19 cellular contexts compared by ENCODE assay signal in genomic region chr10:29063806-29064644, GRCh38.
A peak's percentile ranks its signal among the peaks of the same experiment; 100 is the strongest.
DNase-seq lines count a peak whose midpoint lies in the region; ATAC-seq and TF ChIP-seq lines count a peak whose summit lies in the region.
"Had no signal": no experiment of that assay in that cellular context is flagged by ENCODE, and none has a peak within 500 bp of the region (broad histone marks: within the 10 kb centered on the region; RNA-seq: fewer than 3 reads in every experiment).

No MANE protein-coding gene starts in this region.

- no peaks in the 10 kb centered on the region for H3K9me2 ChIP-seq in PC-3 (replicated peaks; ENCODE audit: low read length)

- TF ChIP-seq CTCF in Caco-2 (IDR thresholded peaks at IDR 0.05; ENCODE audit: insufficient read depth in 1 of 2, low read depth in 1 of 2, low read length in 1 of 2, severe bottlenecking in 1 of 2, unreplicated experiment in 1 of 2): peak; percentile 19 to 47
- 0 out of 2 replicates have a peak, but pooled peaks have one; percentile 14 for TF ChIP-seq CTCF in PC-3 (conservative IDR thresholded peaks at IDR 0.05; ENCODE audit: low read depth, low read length)

- H3K4me3 Mint-ChIP-seq in Caco-2 (ENCODE audit: unreplicated experiment): peak overlapping the region; percentile 32
- H3K4me3 Mint-ChIP-seq: activated CD4-positive, alpha-beta memory T cell treated with anti-CD3 and anti-CD28 coated beads for 36 hours; CD4-positive, alpha-beta memory T cell had no signal

- peak overlapping the region; percentile 33; the same call in 1 of the 2 replicates for H3K9ac ChIP-seq in PC-3 (ENCODE audit: low read length)

- H3K4me3 ChIP-seq in Caco-2 (ENCODE audit: low read depth, low read length): 0 out of 2 replicates have a peak overlapping the region, but pooled peaks have one; percentile 14
- peak overlapping the region; percentile 56; the same call in 1 of the 2 replicates for H3K4me3 ChIP-seq in PC-3 (ENCODE audit: low read length)

- H3K9me3 ChIP-seq in Caco-2: no peaks in the 10 kb centered on the region
- no peaks in the 10 kb centered on the region for H3K9me3 ChIP-seq in PC-3 (ENCODE audit: low read length)

- peaks cover 4% of the 10 kb centered on the region for H3F3A ChIP-seq in PC-3 (ENCODE audit: low read length, unreplicated experiment)

- H3K4me1 Mint-ChIP-seq in Caco-2 (ENCODE audit: low read depth, unreplicated experiment): peaks cover 41% of the 10 kb centered on the region
- H3K4me1 Mint-ChIP-seq: CD4-positive, alpha-beta memory T cell had no signal

- BruUV-seq in Caco-2 (replicated peaks; lab: Mats Ljungman, UMichigan) (no TSS peak), PC-3 (replicated peaks; lab: Mats Ljungman, UMichigan) (no TSS peak)

- no peaks in the 10 kb centered on the region for H4K20me1 ChIP-seq in PC-3 (ENCODE audit: low read length)

- no peaks in the 10 kb centered on the region for H3K36me3 Mint-ChIP-seq in Caco-2 (ENCODE audit: insufficient read depth, unreplicated experiment)
- H3K36me3 Mint-ChIP-seq: activated CD4-positive, alpha-beta memory T cell treated with anti-CD3 and anti-CD28 coated beads for 36 hours; CD4-positive, alpha-beta memory T cell had no signal

- H3K27me3 ChIP-seq in Caco-2 (replicated peaks; ENCODE audit: control insufficient read depth, insufficient read depth, low read length) (no peaks in the 10 kb centered on the region), PC-3 (ENCODE audit: low read length) (no peaks in the 10 kb centered on the region)

- H3K4me2 ChIP-seq in PC-3 (ENCODE audit: low read length): peak overlapping the region; percentile 83

- ATAC-seq in PC-3: peak; percentile 29
- ATAC-seq in HG03196 (IDR thresholded peaks at IDR 0.05; ENCODE audit: unreplicated experiment): no peak
- ATAC-seq: esophagus mucosa, Panc1 had no signal

- peak overlapping the region; percentile 84 for H3K27ac ChIP-seq in PC-3 (ENCODE audit: low read length)

- H2AFZ ChIP-seq in PC-3 (ENCODE audit: low read length): peak overlapping the region; percentile 64

- peak overlapping the region; percentile 68 for H3K27ac Mint-ChIP-seq in Caco-2 (ENCODE audit: unreplicated experiment)
- H3K27ac Mint-ChIP-seq: activated CD4-positive, alpha-beta memory T cell treated with anti-CD3 and anti-CD28 coated beads for 36 hours; CD4-positive, alpha-beta memory T cell had no signal

- no peaks in the 10 kb centered on the region for H3K27me3 Mint-ChIP-seq in Caco-2 (ENCODE audit: insufficient read depth, unreplicated experiment)

- H3K9me3 Mint-ChIP-seq in Caco-2 (ENCODE audit: unreplicated experiment): no peaks in the 10 kb centered on the region
- H3K9me3 Mint-ChIP-seq: activated CD4-positive, alpha-beta memory T cell treated with anti-CD3 and anti-CD28 coated beads for 36 hours; CD4-positive, alpha-beta memory T cell had no signal

- H3K79me2 ChIP-seq in PC-3 (ENCODE audit: low read length): no peaks in the 10 kb centered on the region

- CTCF ChIA-PET in Caco-2 (lab: Charles Lee): no interaction called here
- CTCF ChIA-PET in PC-3 (lab: Charles Lee): no interaction called here

- H3K36me3 ChIP-seq in Caco-2 (ENCODE audit: control insufficient read depth, insufficient read depth, low read length) (no peaks in the 10 kb centered on the region), PC-3 (ENCODE audit: low read depth, low read length) (no peaks in the 10 kb centered on the region)

- peak; percentile 87 to 89 for DNase-seq in Caco-2
- DNase-seq in PC-3: peak; percentile 54
- peak; percentile 19 for DNase-seq in dedifferentiated amniotic fluid mesenchymal stem cell (ENCODE audit: extremely low spot score)
- DNase-seq in non-pigmented ciliary epithelial cell (ENCODE audit: low read depth): peak; percentile 36
- no peak for DNase-seq in NOMO-1 (lab: John Stamatoyannopoulos, UW; ENCODE audit: unreplicated experiment in 2 of 2)
- DNase-seq in NCI-H345 treated with DMSO at 0.1 percent for 48 hours (lab: John Stamatoyannopoulos, UW; ENCODE audit: unreplicated experiment): no peak
- no peak for DNase-seq in NCI-H526 treated with DMSO at 0.1 percent for 48 hours (lab: John Stamatoyannopoulos, UW)
- DNase-seq: activated CD4-positive, alpha-beta memory T cell treated with anti-CD3 and anti-CD28 coated beads for 36 hours; activated naive CD4-positive, alpha-beta T cell; CD4-positive, alpha-beta memory T cell; cerebellar nuclear complex; GOT3; NCI-H345; stimulated activated CD4-positive, alpha-beta T cell treated with anti-CD3 and anti-CD28 coated beads, Interleukin-2, amount 100 ng/mL, for 48 hours; stimulated activated naive CD4-positive, alpha-beta T cell; T1000 had no signal

- H3K4me1 ChIP-seq in Caco-2: peaks cover 60% of the 10 kb centered on the region
- peaks cover 17% of the 10 kb centered on the region for H3K4me1 ChIP-seq in PC-3 (ENCODE audit: insufficient read depth, low read length)

- POLR2A ChIA-PET in Caco-2 (lab: Charles Lee): no interaction called here
- POLR2A ChIA-PET in PC-3 (lab: Charles Lee; ENCODE audit: unreplicated experiment): no interaction called here

- intact Hi-C loops in Caco-2 (cut with micrococcal nuclease; ENCODE audit: unreplicated experiment) (loop anchor here (1.0 to 2.0 kb wide), 7 partner anchors 45 to 395 kb away; partner anchors contain the start of gene BAMBI), PC-3 (cut with micrococcal nuclease) (no loop called here)

Comparison
In these comparisons a context has a peak if more than half of its experiments do, and no peak if none do; other contexts are left out.
1. DNase-seq: peak in Caco-2 (2 of 2), PC-3 (single experiment), dedifferentiated amniotic fluid mesenchymal stem cell (single experiment) and non-pigmented ciliary epithelial cell (single experiment); none in NOMO-1 (0 of 2), NCI-H345 treated with DMSO at 0.1 percent for 48 hours (single experiment) and NCI-H526 treated with DMSO at 0.1 percent for 48 hours (single experiment).